In the genomic region with DNA sequence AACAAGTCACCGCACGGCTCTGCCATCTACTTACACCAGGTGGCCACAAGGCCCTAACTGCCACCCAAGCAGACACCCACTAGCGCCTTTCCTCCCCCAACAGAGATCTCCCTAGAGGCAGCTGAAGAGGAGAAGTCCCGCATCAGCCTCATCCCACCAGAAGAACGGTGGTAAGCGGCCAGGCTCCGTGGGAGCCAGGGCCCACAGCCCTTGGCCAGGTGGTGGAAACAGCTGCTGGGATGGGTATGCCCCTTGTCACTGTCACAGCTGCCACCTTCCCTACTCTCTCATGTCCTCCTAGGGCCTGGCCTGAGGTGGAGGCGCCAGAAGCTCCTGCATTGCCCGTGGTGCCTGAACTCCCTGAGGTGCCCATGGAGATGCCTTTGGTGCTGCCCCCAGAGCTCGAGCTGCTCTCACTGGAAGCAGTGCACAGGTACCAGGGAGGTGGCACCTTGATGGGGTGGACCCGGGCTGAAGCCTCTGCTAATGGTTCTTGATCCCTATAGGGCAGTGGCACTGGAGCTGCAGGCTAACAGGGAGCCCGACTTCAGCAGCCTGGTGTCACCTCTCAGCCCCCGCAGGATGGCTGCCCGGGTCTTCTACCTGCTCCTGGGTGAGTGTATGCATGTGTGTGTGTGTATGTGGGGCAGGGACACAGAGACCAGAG, we compare ENCODE assay signal across 11 cellular contexts. TPM values are rescaled to one million over a fixed set of nuclear protein-coding genes. Genes with fewer than 3 reads are reported as not detected.
DNase-seq lines count a peak whose midpoint lies in the region; ATAC-seq and TF ChIP-seq lines count a peak whose summit lies in the region.
"Had no signal": no experiment of that assay in that cellular context is flagged by ENCODE, and none has a peak within 500 bp of the region (broad histone marks: within the 10 kb centered on the region; RNA-seq: fewer than 3 reads in every experiment).

No MANE protein-coding gene starts in this region.

- H3K36me3 Mint-ChIP-seq in activated T-cell treated with anti-CD3 and anti-CD28 coated beads, Interleukin-2, amount 50 U/mL, for 24 hours (ENCODE audit: low read depth), result peaks cover 91% of the 10 kb centered on the region
- peaks cover 23% of the 10 kb centered on the region for H3K36me3 Mint-ChIP-seq in brain

- TF ChIP-seq EP300 in transverse colon (IDR thresholded peaks at IDR 0.05; ENCODE audit: low read depth), result no peak
- no peak for TF ChIP-seq EP300 in ovary (IDR thresholded peaks at IDR 0.05)

- TF ChIP-seq POLR2A in transverse colon (IDR thresholded peaks at IDR 0.05) (no peak), ovary (IDR thresholded peaks at IDR 0.05) (no peak)

- no peaks in the 10 kb centered on the region for H3K27me3 ChIP-seq in muscle layer of colon (ENCODE audit: control insufficient read depth in 1 of 2, insufficient read depth in 2 of 2, low read length in 2 of 2)
- H3K27me3 ChIP-seq in transverse colon, result no peaks in the 10 kb centered on the region
- no peaks in the 10 kb centered on the region for H3K27me3 ChIP-seq in ovary

- H3K9me3 Mint-ChIP-seq in activated T-cell treated with anti-CD3 and anti-CD28 coated beads, Interleukin-2, amount 50 U/mL, for 24 hours, result no peaks in the 10 kb centered on the region
- no peaks in the 10 kb centered on the region for H3K9me3 Mint-ChIP-seq in brain

- H3K4me3 ChIP-seq in muscle layer of colon (ENCODE audit: low read depth in 1 of 2, low read length in 2 of 2) (no peak overlapping the region), transverse colon (no peak overlapping the region), ovary (no peak overlapping the region)

- no peaks in the 10 kb centered on the region for H3K27me3 Mint-ChIP-seq in activated T-cell treated with anti-CD3 and anti-CD28 coated beads, Interleukin-2, amount 50 U/mL, for 24 hours
- no peaks in the 10 kb centered on the region for H3K27me3 Mint-ChIP-seq in brain

- H3K36me3 ChIP-seq in muscle layer of colon (ENCODE audit: insufficient read depth, low read length) (peaks cover 62% of the 10 kb centered on the region), transverse colon (peaks cover 0 to 30% (median 3%) of the 10 kb centered on the region in 4 donors), ovary (no peaks in the 10 kb centered on the region)

- H3K9ac ChIP-seq in muscle layer of colon (ENCODE audit: low read length), result no peak overlapping the region

- H3K4me1 Mint-ChIP-seq in activated T-cell treated with anti-CD3 and anti-CD28 coated beads, Interleukin-2, amount 50 U/mL, for 24 hours (ENCODE audit: low read depth), result peaks cover 3% of the 10 kb centered on the region
- peaks cover 10% of the 10 kb centered on the region for H3K4me1 Mint-ChIP-seq in brain

- H3K4me3 Mint-ChIP-seq in activated T-cell treated with anti-CD3 and anti-CD28 coated beads, Interleukin-2, amount 50 U/mL, for 24 hours, result no peak overlapping the region
- H3K4me3 Mint-ChIP-seq in brain, result peak overlapping the region in 2 of 5 experiments; percentile 15 to 27

- ATAC-seq in GM21528 (IDR thresholded peaks at IDR 0.05; ENCODE audit: low FRiP score, unreplicated experiment) (no peak), HG03520 (IDR thresholded peaks at IDR 0.05; ENCODE audit: unreplicated experiment) (no peak)
- ATAC-seq: Panc1 had no signal

- 88% methylated on average over 14 of the region's 14 CpGs; no CpG with 5 or more reads in 1 of the 2 donors for WGBS in transverse colon (ENCODE audit: low coverage in 1 of 2), 2 donors
- 76 to 78% (median 78%) methylated on average over 14 of the region's 14 CpGs for WGBS in ovary, 3 donors

- DNase-seq in activated T-cell treated with anti-CD3 and anti-CD28 coated beads, Interleukin-2, amount 50 U/mL, for 24 hours, result peak; percentile 32
- no peak for DNase-seq in activated T-cell treated with anti-CD3 and anti-CD28 coated beads, Interleukin-2, amount 50 U/mL, for 1 hour
- DNase-seq in transverse colon (no peak), ovary (no peak)
- DNase-seq: activated gamma-delta T cell treated with Interleukin-2 at 50 U/mL for 16 hours, NCI-H1694 treated with DMSO at 0.1 percent for 48 hours had no signal

- in situ Hi-C loops in transverse colon (cut with MboI; ENCODE audit: low pct_ligation_motif_present in 1 of 4, low pct_unique_long_range_greater_than_20kb in 1 of 4, low sequenced_read_pairs in 3 of 4), result no loop called here

- no peak for TF ChIP-seq CTCF in brain (conservative IDR thresholded peaks at IDR 0.05)
- no peak for TF ChIP-seq CTCF in transverse colon (IDR thresholded peaks at IDR 0.05)
- TF ChIP-seq CTCF in ovary (IDR thresholded peaks at IDR 0.05), result no peak

- intact Hi-C loops in transverse colon (cut with DNase I; ENCODE audit: low total_unique reads), result no loop called here
- intact Hi-C loops in ovary (cut with DNase I), result no loop called here

- H3K9me3 ChIP-seq in muscle layer of colon (ENCODE audit: low read length), result no peaks in the 10 kb centered on the region
- no peaks in the 10 kb centered on the region for H3K9me3 ChIP-seq in transverse colon
- H3K9me3 ChIP-seq in ovary, result no peaks in the 10 kb centered on the region

- H3K27ac ChIP-seq in muscle layer of colon (ENCODE audit: low read depth, low read length), result peak overlapping the region; percentile 66
- peak overlapping the region; percentile 68 to 78 (median 72) for H3K27ac ChIP-seq in transverse colon
- no peak overlapping the region for H3K27ac ChIP-seq in ovary

- H3K4me1 ChIP-seq in muscle layer of colon (ENCODE audit: insufficient read depth, low read length) (peaks cover 11% of the 10 kb centered on the region), transverse colon (peaks cover 5 to 11% (median 6%) of the 10 kb centered on the region in 4 donors), ovary (ENCODE audit: insufficient read depth) (no peaks in the 10 kb centered on the region)

- peak overlapping the region; percentile 76 for H3K27ac Mint-ChIP-seq in activated T-cell treated with anti-CD3 and anti-CD28 coated beads, Interleukin-2, amount 50 U/mL, for 24 hours
- peak overlapping the region; percentile 46 to 96 (median 93) for H3K27ac Mint-ChIP-seq in brain

RNA-seq across cellular contexts. Expression of a gene that starts 7.5 kb away (rescaled TPM):
- polyA plus RNA-seq in brain (ENCODE audit: insufficient read depth, low read depth, low replicate concordance) (86.7 TPM), ovary (1 to 10 TPM; 4.9 to 5.1 TPM)
- total RNA-seq in transverse colon (100 to 1,000 TPM in 1 of 4 donors, 10 to 100 TPM in 3; 11.3 to 112 (median 31.2) TPM), ovary (10 to 100 TPM in 4 of 7 donors, 1 to 10 TPM in 3; 6.2 to 75.4 (median 13.5) TPM)

RNA-seq across cellular contexts. Expression of a gene that starts 9.2 kb away (rescaled TPM):
- 20.8 TPM for polyA plus RNA-seq in brain (ENCODE audit: insufficient read depth, low read depth, low replicate concordance)
- 10 to 100 TPM in 3 of 4 donors, 1 to 10 TPM in 1; 10.0 to 60.5 (median 37.3) TPM for total RNA-seq in transverse colon
- total RNA-seq in ovary, result 10 to 100 TPM; 12.3 to 50.9 (median 34.0) TPM
- polyA plus RNA-seq in ovary, result 10 to 100 TPM in 1 of 2 donors, 1 to 10 TPM in 1; 5.6 to 11.3 TPM

RNA-seq across cellular contexts. Expression of a gene that starts 15.8 kb away (rescaled TPM):
- polyA plus RNA-seq in brain (ENCODE audit: insufficient read depth, low read depth, low replicate concordance), result 57.8 TPM
- 100 to 1,000 TPM in 1 of 4 donors, 10 to 100 TPM in 3; 32.9 to 127 (median 63.9) TPM for total RNA-seq in transverse colon
- total RNA-seq in ovary, result 10 to 100 TPM; 34.9 to 65.6 (median 44.9) TPM
- polyA plus RNA-seq in ovary, result 10 to 100 TPM; 32.3 to 40.0 TPM

RNA-seq across cellular contexts. Expression of a gene that starts 18.4 kb away (rescaled TPM):
- polyA plus RNA-seq in brain (ENCODE audit: insufficient read depth, low read depth, low replicate concordance), result 42.6 TPM
- 10 to 100 TPM; 44.2 to 81.9 (median 52.4) TPM for total RNA-seq in transverse colon
- total RNA-seq in ovary, result 100 to 1,000 TPM in 1 of 7 donors, 10 to 100 TPM in 6; 31.6 to 151 (median 72.7) TPM
- 100 to 1,000 TPM in 1 of 2 donors, 10 to 100 TPM in 1; 87.4 to 212 TPM for polyA plus RNA-seq in ovary

RNA-seq across cellular contexts. Expression of a gene that starts 26.1 kb away (rescaled TPM):
- polyA plus RNA-seq in brain (ENCODE audit: insufficient read depth, low read depth, low replicate concordance) (not detected), ovary (under 1 TPM in 1 of 2 donors, not detected in 1; 0.06 TPM)
- total RNA-seq in transverse colon (not detected), ovary (1 to 10 TPM in 2 of 7 donors, under 1 TPM in 2, not detected in 3; 0.45 to 1.1 (median 0.90) TPM)

Comparison
In these comparisons a context has a peak if more than half of its experiments do, and no peak if none do; other contexts are left out.
1. H3K27ac ChIP-seq: peak in muscle layer of colon (single experiment) and transverse colon (4 of 4); none in ovary (0 of 2).